ENCODE assay signal across 8 cellular contexts in the genomic region with DNA sequence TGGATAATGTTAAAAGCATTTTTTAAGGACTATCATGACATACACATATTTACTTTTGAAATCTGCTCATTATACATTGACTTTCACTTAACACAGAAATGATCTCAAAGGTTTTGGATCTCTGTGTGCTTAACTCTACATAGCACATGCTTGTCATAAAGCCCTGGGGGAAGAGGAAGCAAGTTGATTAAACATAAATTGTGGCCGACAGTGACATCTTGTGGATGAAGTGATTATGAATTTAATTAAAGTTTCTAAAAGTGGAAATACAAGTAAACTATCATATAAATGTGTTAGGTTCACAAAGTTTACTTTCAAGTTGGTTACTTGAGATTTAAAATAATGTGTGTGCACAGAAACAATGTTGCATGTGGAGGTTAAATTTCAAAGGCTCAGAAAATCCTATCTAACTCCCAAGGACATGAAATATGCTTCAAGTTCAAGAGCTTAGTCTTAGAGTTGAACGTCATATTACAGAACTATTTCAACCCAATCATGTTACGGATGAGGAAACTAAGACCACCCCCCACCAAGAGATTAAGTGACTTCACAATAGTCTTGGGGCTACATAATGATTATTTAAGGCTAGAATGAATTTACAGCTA.
A peak's percentile ranks its signal among the peaks of the same experiment; 100 is the strongest.
DNase-seq lines count a peak whose midpoint lies in the region; ATAC-seq, FAIRE-seq and TF ChIP-seq lines count a peak whose summit lies in the region.

No MANE protein-coding gene starts in this region.

- no peak overlapping the region for H2AFZ ChIP-seq in DND-41 (ENCODE audit: low read depth, low read length)

- no peak overlapping the region for H3K27ac ChIP-seq in DND-41 (ENCODE audit: low read length)

- H3K9ac ChIP-seq in DND-41 (ENCODE audit: low read depth, low read length) = no peak overlapping the region

- peak; percentile 85 for FAIRE-seq in A204.1 (lab: Jason Lieb, UNC)

- no peaks in the 10 kb centered on the region for H3K9me3 ChIP-seq in DND-41 (ENCODE audit: insufficient read depth, low read length, severe bottlenecking)

- no peak overlapping the region for H3K4me3 ChIP-seq in DND-41 (ENCODE audit: low read depth in 1 of 2, low read length in 2 of 2)
- no peak overlapping the region for H3K4me3 ChIP-seq in Jurkat, Clone E6-1 (ENCODE audit: low read length)
- no peak overlapping the region for H3K4me3 ChIP-seq in fibroblast of pulmonary artery (replicated peaks; ENCODE audit: low read depth, low read length)

- DNase-seq in DND-41 (peak; percentile 21), SKM-1 treated with dmso at 0.1 percent for 144 hours (lab: John Stamatoyannopoulos, UW; ENCODE audit: unreplicated experiment) (peak; percentile 46), fibroblast of pulmonary artery (ENCODE audit: low read depth) (peak; percentile 66), putamen (ENCODE audit: low spot score) (peak; percentile 49)
- DNase-seq in Jurkat, Clone E6-1 (ENCODE audit: low read depth, low spot score) = peak; percentile 57

- H3K4me2 ChIP-seq in DND-41 (ENCODE audit: insufficient read depth, low read length) = no peak overlapping the region

- peak; percentile 74 for ATAC-seq in DND-41 (ENCODE audit: insufficient read depth, low read depth)
- ATAC-seq in HG03565 (IDR thresholded peaks at IDR 0.05; ENCODE audit: unreplicated experiment) = no peak
- ATAC-seq in GM21367 (IDR thresholded peaks at IDR 0.05; ENCODE audit: unreplicated experiment) = no peak

- no peaks in the 10 kb centered on the region for H3K4me1 ChIP-seq in DND-41 (ENCODE audit: insufficient read depth, low read length)

- TF ChIP-seq CTCF in DND-41 (IDR thresholded peaks at IDR 0.05; ENCODE audit: borderline replicate concordance, extremely low read depth, low read length, poor library complexity, severe bottlenecking) = peak; percentile 65
- TF ChIP-seq CTCF in fibroblast of pulmonary artery (IDR thresholded peaks at IDR 0.05; ENCODE audit: low read length, missing control alignments) = peak; percentile 37

- no peaks in the 10 kb centered on the region for H3K79me2 ChIP-seq in DND-41 (ENCODE audit: insufficient read depth, low read length)

- no peaks in the 10 kb centered on the region for H3K36me3 ChIP-seq in DND-41 (ENCODE audit: insufficient read depth, low read length)

- H4K20me1 ChIP-seq in DND-41 (ENCODE audit: insufficient read depth, low read length) = no peaks in the 10 kb centered on the region

- no peaks in the 10 kb centered on the region for H3K27me3 ChIP-seq in DND-41 (ENCODE audit: insufficient read depth, low read length, poor library complexity)
